ENCODE assay signal across 8 cellular contexts in genomic region chr17:11996722-11997146, GRCh38. TPM values are rescaled to one million over a fixed set of nuclear protein-coding genes. Genes with fewer than 3 reads are reported as not detected.
DNase-seq lines count a peak whose midpoint lies in the region; ATAC-seq and TF ChIP-seq lines count a peak whose summit lies in the region.

No MANE protein-coding gene starts in this region.

- H3K9me3 ChIP-seq in colonic mucosa: no peaks in the 10 kb centered on the region

- no peaks in the 10 kb centered on the region for H3K36me3 ChIP-seq in colonic mucosa

- no peaks in the 10 kb centered on the region for H3K27me3 Mint-ChIP-seq in stimulated activated memory B cell treated with anti-CD40 and anti-IgM and Interleukin-4, amounts not matched to agents 10 μg/mL and 1 μg/mL and 100 μg/mL, for 72 hours

- TF ChIP-seq CTCF in GM12875 (IDR thresholded peaks at IDR 0.05; ENCODE audit: borderline replicate concordance, insufficient read depth, low read depth, low read length) (no peak), colonic mucosa (IDR thresholded peaks at IDR 0.05) (no peak)

- peak overlapping the region; percentile 88 for H3K4me3 Mint-ChIP-seq in stimulated activated memory B cell treated with anti-CD40 and anti-IgM and Interleukin-4, amounts not matched to agents 10 μg/mL and 1 μg/mL and 100 μg/mL, for 72 hours

- peak overlapping the region; percentile 88 for H3K27ac Mint-ChIP-seq in stimulated activated memory B cell treated with anti-CD40 and anti-IgM and Interleukin-4, amounts not matched to agents 10 μg/mL and 1 μg/mL and 100 μg/mL, for 72 hours

- intact Hi-C loops in colonic mucosa (cut with DNase I): no loop called here

- H3K9ac ChIP-seq in colonic mucosa (ENCODE audit: low read depth in 2 of 2, low read length in 2 of 2): peak overlapping the region; percentile 84 to 86

- H3K36me3 Mint-ChIP-seq in stimulated activated memory B cell treated with anti-CD40 and anti-IgM and Interleukin-4, amounts not matched to agents 10 μg/mL and 1 μg/mL and 100 μg/mL, for 72 hours: peaks cover 10% of the 10 kb centered on the region

- H3K27me3 ChIP-seq in colonic mucosa: no peaks in the 10 kb centered on the region

- H3K4me1 Mint-ChIP-seq in stimulated activated memory B cell treated with anti-CD40 and anti-IgM and Interleukin-4, amounts not matched to agents 10 μg/mL and 1 μg/mL and 100 μg/mL, for 72 hours: peaks cover 14% of the 10 kb centered on the region

- no peaks in the 10 kb centered on the region for H3K4me1 ChIP-seq in colonic mucosa

- peak; percentile 44 for ATAC-seq in GM21526 (IDR thresholded peaks at IDR 0.05; ENCODE audit: low FRiP score, unreplicated experiment)
- peak; percentile 67 for ATAC-seq in stimulated activated memory B cell treated with anti-CD40 and anti-IgM and Interleukin-4, amounts not matched to agents 10 μg/mL and 1 μg/mL and 100 μg/mL, for 72 hours

- peak overlapping the region; percentile 67 for H3K4me3 ChIP-seq in GM12875 (ENCODE audit: low read depth, low read length)
- H3K4me3 ChIP-seq in colonic mucosa: peak overlapping the region; percentile 88

- H3K27ac ChIP-seq in colonic mucosa: peak overlapping the region; percentile 95

- H3K9me3 Mint-ChIP-seq in stimulated activated memory B cell treated with anti-CD40 and anti-IgM and Interleukin-4, amounts not matched to agents 10 μg/mL and 1 μg/mL and 100 μg/mL, for 72 hours: peaks cover 4% of the 10 kb centered on the region

- DNase-seq in HS-27A (ENCODE audit: low read depth): peak; percentile 47
- peak; percentile 71 to 73 for DNase-seq in SHP77 (lab: John Stamatoyannopoulos, UW)
- peak; percentile 66 for DNase-seq in colonic mucosa
- DNase-seq in left kidney (ENCODE audit: low read depth, low spot score): peak; percentile 76
- no peak for DNase-seq in islet precursor cell

RNA-seq across cellular contexts. Expression of gene ZNF18, which starts 0.5 kb away (rescaled TPM):
- total RNA-seq in colonic mucosa: 1 to 10 TPM; 5.5 to 6.2 TPM

RNA-seq across cellular contexts. Expression of gene MAP2K4, which starts 23.9 kb away (rescaled TPM):
- total RNA-seq in colonic mucosa: 10 to 100 TPM; 25.3 to 36.0 TPM
